In genomic region chr10:32005050-32005449, GRCh38 we compare ENCODE assay signal across 8 cellular contexts. TPM values are rescaled to one million over a fixed set of nuclear protein-coding genes. Genes with fewer than 3 reads are reported as not detected.
A peak's percentile ranks its signal among the peaks of the same experiment; 100 is the strongest.
DNase-seq lines count a peak whose midpoint lies in the region; TF ChIP-seq lines count a peak whose summit lies in the region.

No MANE protein-coding gene starts in this region.

- in situ Hi-C loops in G401 (cut with HindIII; ENCODE audit: low sequenced_read_pairs): no loop called here

- no peak overlapping the region for H3K18ac ChIP-seq in mesenchymal stem cell (ENCODE audit: low read depth in 1 of 2, low read length in 2 of 2)

- peaks cover 11% of the 10 kb centered on the region for H3K4me1 ChIP-seq in mesenchymal stem cell (ENCODE audit: control insufficient read depth, insufficient read depth, low read depth, low read length)

- H4K8ac ChIP-seq in mesenchymal stem cell (ENCODE audit: low read length): no peak overlapping the region

- H3K36me3 ChIP-seq in mesenchymal stem cell (ENCODE audit: control insufficient read depth in 1 of 2, insufficient read depth in 2 of 2, low read depth in 1 of 2, low read length in 2 of 2): peaks cover 21 to 39% of the 10 kb centered on the region in 2 experiments

- no peak overlapping the region for H3K4me3 Mint-ChIP-seq in mesothelial cell of epicardium

- peak; percentile 74 for TF ChIP-seq CTCF in AG04450 (IDR thresholded peaks at IDR 0.05; ENCODE audit: low read depth, low read length)
- TF ChIP-seq CTCF in mesothelial cell of epicardium (IDR thresholded peaks at IDR 0.05; ENCODE audit: unreplicated experiment): no peak

- H3K23ac ChIP-seq in mesenchymal stem cell (ENCODE audit: low read length in 2 of 2): no peak overlapping the region

- no peak overlapping the region for H2BK15ac ChIP-seq in mesenchymal stem cell (ENCODE audit: low read depth, poor library complexity, severe bottlenecking)

- no peak overlapping the region for H2AK5ac ChIP-seq in mesenchymal stem cell (ENCODE audit: low read length, severe bottlenecking)

- H3K79me1 ChIP-seq in mesenchymal stem cell (replicated peaks; ENCODE audit: low read length, poor library complexity, severe bottlenecking): peaks cover 1% of the 10 kb centered on the region

- H3K27ac Mint-ChIP-seq in mesothelial cell of epicardium: no peak overlapping the region

- POLR2A ChIA-PET in AG04450 (lab: Yijun Ruan, JAX): no interaction called here

- peaks cover 13% of the 10 kb centered on the region for H3K36me3 Mint-ChIP-seq in mesothelial cell of epicardium

- H2BK120ac ChIP-seq in mesenchymal stem cell (ENCODE audit: low read depth, low read length): no peak overlapping the region

- H3K9me3 ChIP-seq in AG04450 (ENCODE audit: control insufficient read depth, insufficient read depth, low read length) (no peaks in the 10 kb centered on the region), mesenchymal stem cell (ENCODE audit: control insufficient read depth, low read length) (no peaks in the 10 kb centered on the region)

- no peak overlapping the region for H3K14ac ChIP-seq in mesenchymal stem cell (ENCODE audit: low read length in 2 of 2)

- no peaks in the 10 kb centered on the region for H3K27me3 Mint-ChIP-seq in mesothelial cell of epicardium (ENCODE audit: low read depth)

- CTCF ChIA-PET in AG04450 (lab: Charles Lee): interaction anchor here (1.0 to 4.0 kb wide), 5 partner anchors 9 to 296 kb away, joined by 3 to 37 read pairs (median 4); no protein-coding TSS in a partner anchor

- H2BK12ac ChIP-seq in mesenchymal stem cell (ENCODE audit: low read length in 2 of 2): no peak overlapping the region

- no peak overlapping the region for H2BK5ac ChIP-seq in mesenchymal stem cell (ENCODE audit: low read depth, low read length, poor library complexity, severe bottlenecking)

- no peak overlapping the region for H3K4me3 ChIP-seq in AG04450 (ENCODE audit: low read depth, low read length)
- H3K4me3 ChIP-seq in mesenchymal stem cell (ENCODE audit: insufficient read depth in 1 of 2, low read depth in 1 of 2, low read length in 2 of 2): no peak overlapping the region

- no peak overlapping the region for H3K27ac ChIP-seq in AG04450 (ENCODE audit: low read depth, low read length)
- H3K27ac ChIP-seq in mesenchymal stem cell (ENCODE audit: low read length, poor library complexity, severe bottlenecking): no peak overlapping the region

- no peak overlapping the region for H2AFZ ChIP-seq in mesenchymal stem cell (ENCODE audit: low read depth, low read length)

- no peak overlapping the region for H4K91ac ChIP-seq in mesenchymal stem cell (ENCODE audit: low read length)

- DNase-seq in AG04450 (ENCODE audit: low read depth, low spot score): peak; percentile 10
- DNase-seq in G401 (ENCODE audit: low spot score): peak; percentile 55
- DNase-seq in HuH-7.5 (ENCODE audit: low spot score): peak; percentile 13
- peak in 4 of 5 donors; percentile 8 to 42 (median 19) for DNase-seq in T-helper 1 cell
- DNase-seq in dermis blood vessel endothelial cell: peak; percentile 74
- DNase-seq in mesenchymal stem cell: peak; percentile 63
- DNase-seq in mesothelial cell of epicardium (ENCODE audit: low spot score in 2 of 2, unreplicated experiment in 2 of 2): no peak
- DNase-seq in NCI-H1930 (lab: John Stamatoyannopoulos, UW): no peak

- no peak overlapping the region for H3K9ac ChIP-seq in mesenchymal stem cell (ENCODE audit: low read length)

- no peaks in the 10 kb centered on the region for H3K9me3 Mint-ChIP-seq in mesothelial cell of epicardium

- no peak overlapping the region for H3K4ac ChIP-seq in mesenchymal stem cell (ENCODE audit: low read depth in 1 of 2, low read length in 2 of 2)

- H3K4me2 ChIP-seq in mesenchymal stem cell (ENCODE audit: low read length, poor library complexity, severe bottlenecking): no peak overlapping the region

- WGBS in mesenchymal stem cell: 69% methylated on average over 4 of the region's 4 CpGs

- no peaks in the 10 kb centered on the region for H3K27me3 ChIP-seq in AG04450 (ENCODE audit: control insufficient read depth, insufficient read depth, low read length)
- H3K27me3 ChIP-seq in mesenchymal stem cell (ENCODE audit: control insufficient read depth in 1 of 2, insufficient read depth in 1 of 2, low read length in 2 of 2): no peaks in the 10 kb centered on the region

- peaks cover 6% of the 10 kb centered on the region for H3K4me1 Mint-ChIP-seq in mesothelial cell of epicardium

RNA-seq across cellular contexts. Expression of gene KIF5B, which starts 51.2 kb away (rescaled TPM):
- 61.0 and 84.0 TPM in 2 replicates for polyA plus RNA-seq in AG04450 (2011; rRNA removed)
- polyA minus RNA-seq in AG04450 (2011; rRNA and poly(A)+ RNA removed): 41.8 and 76.1 TPM in 2 replicates
- total RNA-seq in G401 (2014; rRNA removed; shearing (Covaris generic)): 36.0 and 64.2 TPM in 2 replicates
- total RNA-seq in dermis blood vessel endothelial cell (155 and 227 TPM in 2 replicates), mesothelial cell of epicardium (101 to 104 TPM (median 101 TPM) in 3 replicates)
- 87.3 TPM for polyA plus RNA-seq in mesenchymal stem cell (2013, experiment 1 of 2)
- 89.5 TPM for polyA plus RNA-seq in mesenchymal stem cell (2013, experiment 2 of 2)

Comparison
In these comparisons a context has a peak if more than half of its experiments do, and no peak if none do; other contexts are left out.
1. DNase-seq: peak in AG04450 (single experiment), G401 (single experiment), HuH-7.5 (single experiment), T-helper 1 cell (4 of 5), dermis blood vessel endothelial cell (single experiment) and mesenchymal stem cell (single experiment); none in mesothelial cell of epicardium (0 of 2) and NCI-H1930 (0 of 2).